In the genomic region with DNA sequence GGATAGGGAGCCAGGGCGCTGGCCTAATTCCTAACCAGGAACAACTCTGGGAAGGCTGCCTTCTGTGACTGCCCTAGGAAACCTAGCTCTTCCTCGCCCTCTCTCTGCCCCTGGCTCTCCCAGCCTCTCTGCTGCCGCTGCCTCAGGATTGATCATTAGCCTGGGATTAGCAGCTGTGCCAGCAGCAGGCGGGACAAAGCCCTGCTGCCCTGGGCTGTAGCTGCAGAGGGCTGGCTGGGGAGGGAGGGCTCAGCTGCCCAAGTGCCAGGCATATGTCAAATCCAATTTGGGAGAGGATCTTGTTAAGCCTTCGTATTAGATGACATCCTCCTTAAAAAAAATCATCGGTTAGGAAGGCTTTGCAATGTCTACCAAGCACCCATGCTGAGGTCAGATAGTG, we compare ENCODE assay signal across 22 cellular contexts.
A peak's percentile ranks its signal among the peaks of the same experiment; 100 is the strongest.
DNase-seq lines count a peak whose midpoint lies in the region; ATAC-seq and TF ChIP-seq lines count a peak whose summit lies in the region.
"Had no signal": no experiment of that assay in that cellular context is flagged by ENCODE, and none has a peak within 500 bp of the region (broad histone marks: within the 10 kb centered on the region; RNA-seq: fewer than 3 reads in every experiment).

No MANE protein-coding gene starts in this region.

- ATAC-seq in right lobe of liver: peak; percentile 99 to 100 (median 100)
- no peak for ATAC-seq in natural killer cell
- ATAC-seq: stimulated activated naive CD8-positive, alpha-beta T cell treated with anti-CD3 and anti-CD28 coated beads, Interleukin-15, Interleukin-2, amounts not matched to agents 100 U/mL and 50 U/mL, for 24 hours had no signal

- TF ChIP-seq CTCF in BE2C (IDR thresholded peaks at IDR 0.05; ENCODE audit: low read depth, low read length): no peak
- no peak for TF ChIP-seq CTCF in H9 (conservative IDR thresholded peaks at IDR 0.05)
- TF ChIP-seq CTCF in coronary artery (IDR thresholded peaks at IDR 0.05): no peak
- peak in 2 of 4 donors; percentile 23 to 29 for TF ChIP-seq CTCF in right lobe of liver (IDR thresholded peaks at IDR 0.05)
- no peak for TF ChIP-seq CTCF in natural killer cell (IDR thresholded peaks at IDR 0.05)

- H3K4me3 Mint-ChIP-seq in H9 (no peak overlapping the region), natural killer cell (no peak overlapping the region)
- H3K4me3 Mint-ChIP-seq: activated CD4-positive, alpha-beta T cell treated with anti-CD3 and anti-CD28 coated beads, Interleukin-2, amount 10 ng/mL, durations not matched to agents 7 days and 5 days had no signal

- TF ChIP-seq POLR2A in right lobe of liver (IDR thresholded peaks at IDR 0.05): no peak

- no peak overlapping the region for H2AFZ ChIP-seq in H9 (ENCODE audit: low read length)
- H2AFZ ChIP-seq: PC-9 had no signal

- H3K4me1 Mint-ChIP-seq in H9: peaks cover 0 to 4% of the 10 kb centered on the region in 2 experiments; a peak in 1 of 4 replicates
- H3K4me1 Mint-ChIP-seq in natural killer cell: no peaks in the 10 kb centered on the region
- H3K4me1 Mint-ChIP-seq: activated CD4-positive, alpha-beta T cell treated with anti-CD3 and anti-CD28 coated beads, Interleukin-2, amount 10 ng/mL, durations not matched to agents 7 days and 5 days had no signal

- no peak overlapping the region for H3K4ac ChIP-seq in H9 (ENCODE audit: low read depth, low read length)

- H3K79me1 ChIP-seq in H9 (ENCODE audit: insufficient read depth, low read depth, low read length, poor library complexity, severe bottlenecking): no peaks in the 10 kb centered on the region

- H3K36me3 Mint-ChIP-seq in H9 (ENCODE audit: insufficient read depth in 1 of 3, low read depth in 3 of 3): no peaks in the 10 kb centered on the region
- H3K36me3 Mint-ChIP-seq in natural killer cell: no peaks in the 10 kb centered on the region

- no peak overlapping the region for H3K23ac ChIP-seq in H9 (ENCODE audit: insufficient read length, low read depth, low read length)

- H3K9me3 ChIP-seq in BE2C: no peaks in the 10 kb centered on the region
- H3K9me3 ChIP-seq in H9 (ENCODE audit: control insufficient read depth, low read depth, low read length): no peaks in the 10 kb centered on the region
- H3K9me3 ChIP-seq in right lobe of liver: no peaks in the 10 kb centered on the region
- H3K9me3 ChIP-seq: thoracic aorta had no signal

- H4K5ac ChIP-seq in H9 (ENCODE audit: insufficient read length, low read depth, low read length): no peak overlapping the region

- H3K4me3 ChIP-seq in BE2C (ENCODE audit: low read depth, low read length) (no peak overlapping the region), coronary artery (no peak overlapping the region), right lobe of liver (no peak overlapping the region)
- H3K4me3 ChIP-seq: PC-9, thoracic aorta had no signal

- H3K9me3 Mint-ChIP-seq in H9 (no peaks in the 10 kb centered on the region), natural killer cell (no peaks in the 10 kb centered on the region)
- H3K9me3 Mint-ChIP-seq: activated CD4-positive, alpha-beta T cell treated with anti-CD3 and anti-CD28 coated beads, Interleukin-2, amount 10 ng/mL, durations not matched to agents 7 days and 5 days had no signal

- H3K79me2 ChIP-seq in H9 (ENCODE audit: insufficient read depth, low read length): no peaks in the 10 kb centered on the region

- no peaks in the 10 kb centered on the region for H3K23me2 ChIP-seq in H9 (ENCODE audit: insufficient read length, low read depth, low read length, poor library complexity, severe bottlenecking)

- H3K4me1 ChIP-seq in BE2C: no peaks in the 10 kb centered on the region
- no peaks in the 10 kb centered on the region for H3K4me1 ChIP-seq in H9 (ENCODE audit: insufficient read depth, low read length)
- H3K4me1 ChIP-seq in right lobe of liver: peaks cover 0 to 32% (median 10%) of the 10 kb centered on the region in 4 donors

- H3K36me3 ChIP-seq in BE2C (no peaks in the 10 kb centered on the region), right lobe of liver (no peaks in the 10 kb centered on the region)
- H3K36me3 ChIP-seq: thoracic aorta had no signal

- H3K27me3 Mint-ChIP-seq in H9 (ENCODE audit: low read depth) (peaks cover 3% of the 10 kb centered on the region), natural killer cell (ENCODE audit: low read depth in 2 of 2) (peaks cover 23 to 68% of the 10 kb centered on the region in 2 donors)

- no peak overlapping the region for H2BK5ac ChIP-seq in H9 (ENCODE audit: insufficient read length, low read length)

- no peak overlapping the region for H3K27ac Mint-ChIP-seq in H9
- H3K27ac Mint-ChIP-seq in natural killer cell: no peak overlapping the region
- H3K27ac Mint-ChIP-seq: activated CD4-positive, alpha-beta T cell treated with anti-CD3 and anti-CD28 coated beads, Interleukin-2, amount 10 ng/mL, durations not matched to agents 7 days and 5 days had no signal

- H4K20me1 ChIP-seq in H9 (ENCODE audit: control insufficient read depth, insufficient read depth, insufficient read length): no peaks in the 10 kb centered on the region

- H4K91ac ChIP-seq in H9 (ENCODE audit: insufficient read length, low read depth, low read length): no peak overlapping the region

- H3K18ac ChIP-seq in H9 (ENCODE audit: insufficient read length, low read depth, low read length): no peak overlapping the region

- no peak overlapping the region for H3K56ac ChIP-seq in H9 (ENCODE audit: insufficient read length, low read depth, low read length)

- no peak overlapping the region for H4K8ac ChIP-seq in H9 (replicated peaks; ENCODE audit: insufficient read length, low read depth, low read length)

- no peak overlapping the region for H3K9ac ChIP-seq in H9 (ENCODE audit: extremely low read depth, insufficient read length, low read length)

- H2BK20ac ChIP-seq in H9 (ENCODE audit: low read depth, low read length, poor library complexity, severe bottlenecking): no peak overlapping the region

- H2BK120ac ChIP-seq in H9 (ENCODE audit: low read depth, low read length, poor library complexity, severe bottlenecking): no peak overlapping the region

- no CpG with 5 or more reads among the region's 6 CpGs for WGBS in H9 (ENCODE audit: extremely low coverage, insufficient read length, low lambda C conversion rate)
- WGBS in right lobe of liver (ENCODE audit: insufficient coverage, low coverage, low lambda C conversion rate, missing lambda C conversion rate): 22% methylated on average over 6 of the region's 6 CpGs

- H3K27me3 ChIP-seq in BE2C: peaks cover 18% of the 10 kb centered on the region
- no peaks in the 10 kb centered on the region for H3K27me3 ChIP-seq in H9 (ENCODE audit: insufficient read depth, low read length)
- no peaks in the 10 kb centered on the region for H3K27me3 ChIP-seq in right lobe of liver

- no peak overlapping the region for H3K4me2 ChIP-seq in H9 (ENCODE audit: insufficient read depth, insufficient read length, low read length)
- H3K4me2 ChIP-seq: PC-9 had no signal

- no peak overlapping the region for H2BK15ac ChIP-seq in H9 (ENCODE audit: low read depth, low read length)

- no peak overlapping the region for H2BK12ac ChIP-seq in H9 (ENCODE audit: insufficient read length, low read depth, low read length)

- H2AK5ac ChIP-seq in H9 (ENCODE audit: insufficient read length, low read length): no peak overlapping the region

- no peak overlapping the region for H3K14ac ChIP-seq in H9 (ENCODE audit: insufficient read depth, low read length)

- intact Hi-C loops in right lobe of liver (cut with DNase I): no loop called here
- intact Hi-C loops in natural killer cell (cut with micrococcal nuclease): no loop called here

- H3K27ac ChIP-seq in H9 (ENCODE audit: insufficient read length, low read depth, low read length): no peak overlapping the region
- no peak overlapping the region for H3K27ac ChIP-seq in coronary artery
- H3K27ac ChIP-seq in right lobe of liver: no peak overlapping the region
- H3K27ac ChIP-seq: PC-9, thoracic aorta had no signal

- DNase-seq in BE2C: peak; percentile 20
- peak; percentile 54 for DNase-seq in H9
- peak; percentile 41 for DNase-seq in coronary artery (ENCODE audit: low spot score)
- DNase-seq in right lobe of liver: peak; percentile 79 to 91 (median 90)
- no peak for DNase-seq in T-helper 2 cell
- DNase-seq in natural killer cell: no peak
- DNase-seq in HUDEP-2 (lab: John Stamatoyannopoulos, UW; ENCODE audit: unreplicated experiment in 76 of 76): no peak
- DNase-seq in A172 (ENCODE audit: low spot score): no peak
- DNase-seq: activated CD4-positive, alpha-beta T cell treated with anti-CD3 and anti-CD28 coated beads, Interleukin-2, amount 10 ng/mL, durations not matched to agents 7 days and 5 days; activated naive CD4-positive, alpha-beta T cell; activated T-cell treated with anti-CD3 and anti-CD28 coated beads, Interleukin-2, amount 50 U/mL, for 48 hours; cerebellar nuclear complex; EL; IMR-90; kidney; mammary epithelial cell; NCI-H187; NCI-H345; PC-9; Right ventricle myocardium superior; stimulated activated naive CD8-positive, alpha-beta T cell treated with anti-CD3 and anti-CD28 coated beads, Interleukin-15, Interleukin-2, amounts not matched to agents 100 U/mL and 50 U/mL, for 24 hours had no signal

- H3T11ph ChIP-seq in H9 (ENCODE audit: low read length): no peak overlapping the region

Comparison
In these comparisons a context has a peak if more than half of its experiments do, and no peak if none do; other contexts are left out.
1. DNase-seq: peak in BE2C (single experiment), H9 (single experiment), coronary artery (single experiment) and right lobe of liver (3 of 3); none in T-helper 2 cell (0 of 5), natural killer cell (single experiment), HUDEP-2 (0 of 76) and A172 (single experiment).
2. ATAC-seq: peak in right lobe of liver (4 of 4); none in natural killer cell (0 of 3).